In the genomic region with DNA sequence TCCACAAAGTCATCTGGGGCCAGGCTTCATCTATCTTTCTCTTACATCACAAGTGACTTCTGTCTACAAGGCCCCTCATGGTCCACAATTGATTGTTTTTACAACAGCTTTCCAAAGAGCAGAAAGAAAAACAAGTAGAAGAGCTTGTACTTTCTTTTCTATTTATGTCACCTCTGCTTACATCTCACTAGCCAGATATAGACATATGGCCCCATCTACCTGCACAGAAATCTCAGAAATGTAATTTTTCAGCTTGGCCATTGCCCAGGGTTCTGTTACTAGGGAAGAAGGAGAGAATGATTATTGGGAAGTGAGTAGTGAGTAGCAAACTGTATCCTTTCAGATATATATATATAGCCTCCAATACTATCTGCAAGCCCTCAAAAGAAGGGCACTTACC, we compare ENCODE assay signal across 30 cellular contexts.
"Had no signal": no experiment of that assay in that cellular context is flagged by ENCODE, and none has a peak within 500 bp of the region (broad histone marks: within the 10 kb centered on the region; RNA-seq: fewer than 3 reads in every experiment).

No MANE protein-coding gene starts in this region.

- H3K36me3 ChIP-seq: gastrocnemius medialis, left ventricle myocardium inferior, ovary, uterus, WERI-Rb-1 had no signal

- H3K4me3 ChIP-seq: gastrocnemius medialis, left ventricle myocardium inferior, lung, mucosa of descending colon, ovary, skin epidermis, uterus had no signal

- H3K4me1 ChIP-seq: uterus had no signal

- H3K4me3 Mint-ChIP-seq: activated CD4-positive, alpha-beta memory T cell treated with anti-CD3 and anti-CD28 coated beads, Interleukin-2, amount 10 ng/mL, durations not matched to agents 7 days and 5 days; activated CD4-positive, alpha-beta T cell treated with anti-CD3 and anti-CD28 coated beads, Interleukin-2, amount 10 ng/mL, durations not matched to agents 7 days and 5 days; activated naive CD4-positive, alpha-beta T cell treated with anti-CD3 and anti-CD28 coated beads, Interleukin-2, amount 10 ng/mL, durations not matched to agents 7 days and 5 days; activated naive CD8-positive, alpha-beta T cell treated with anti-CD3 and anti-CD28 coated beads, Interleukin-2, amount 10 ng/mL, durations not matched to agents 7 days and 5 days; activated T-cell treated with anti-CD3 and anti-CD28 coated beads, Interleukin-2, amount 50 U/mL, for 24 hours; effector memory CD8-positive, alpha-beta T cell; stimulated activated naive CD8-positive, alpha-beta T cell treated with anti-CD3 and anti-CD28 coated beads, Interleukin-15, amount 100 ng/mL, for 72 hours; type B pancreatic cell had no signal

- H3K27me3 ChIP-seq: gastrocnemius medialis, ovary, uterus had no signal

- H3K27ac ChIP-seq: gastrocnemius medialis, left ventricle myocardium inferior, ovary, skin epidermis, uterus, WERI-Rb-1 had no signal

- H3K27me3 Mint-ChIP-seq: activated CD4-positive, alpha-beta memory T cell treated with anti-CD3 and anti-CD28 coated beads, Interleukin-2, amount 10 ng/mL, durations not matched to agents 7 days and 5 days; activated CD4-positive, alpha-beta T cell treated with anti-CD3 and anti-CD28 coated beads, Interleukin-2, amount 10 ng/mL, durations not matched to agents 7 days and 5 days; activated naive CD4-positive, alpha-beta T cell treated with anti-CD3 and anti-CD28 coated beads, Interleukin-2, amount 10 ng/mL, durations not matched to agents 7 days and 5 days; activated naive CD8-positive, alpha-beta T cell treated with anti-CD3 and anti-CD28 coated beads, Interleukin-2, amount 10 ng/mL, durations not matched to agents 7 days and 5 days; activated T-cell treated with anti-CD3 and anti-CD28 coated beads, Interleukin-2, amount 50 U/mL, for 24 hours; effector memory CD8-positive, alpha-beta T cell; progenitor cell of endocrine pancreas; stimulated activated naive CD8-positive, alpha-beta T cell treated with anti-CD3 and anti-CD28 coated beads, Interleukin-15, amount 100 ng/mL, for 72 hours; type B pancreatic cell had no signal

- H3K27ac Mint-ChIP-seq: activated CD4-positive, alpha-beta memory T cell treated with anti-CD3 and anti-CD28 coated beads, Interleukin-2, amount 10 ng/mL, durations not matched to agents 7 days and 5 days; activated CD4-positive, alpha-beta T cell treated with anti-CD3 and anti-CD28 coated beads, Interleukin-2, amount 10 ng/mL, durations not matched to agents 7 days and 5 days; activated naive CD4-positive, alpha-beta T cell treated with anti-CD3 and anti-CD28 coated beads, Interleukin-2, amount 10 ng/mL, durations not matched to agents 7 days and 5 days; activated naive CD8-positive, alpha-beta T cell treated with anti-CD3 and anti-CD28 coated beads, Interleukin-2, amount 10 ng/mL, durations not matched to agents 7 days and 5 days; activated T-cell treated with anti-CD3 and anti-CD28 coated beads, Interleukin-2, amount 50 U/mL, for 24 hours; effector memory CD8-positive, alpha-beta T cell; progenitor cell of endocrine pancreas; stimulated activated naive CD8-positive, alpha-beta T cell treated with anti-CD3 and anti-CD28 coated beads, Interleukin-15, amount 100 ng/mL, for 72 hours; type B pancreatic cell had no signal

- H3K9me3 ChIP-seq: gastrocnemius medialis, mucosa of descending colon, ovary, uterus had no signal

- ATAC-seq: effector memory CD8-positive, alpha-beta T cell; gastrocnemius medialis; mucosa of descending colon; sciatic nerve; stimulated activated naive CD8-positive, alpha-beta T cell treated with anti-CD3 and anti-CD28 coated beads, Interleukin-15, amount 100 ng/mL, for 72 hours had no signal

- DNase-seq: activated CD4-positive, alpha-beta memory T cell treated with anti-CD3 and anti-CD28 coated beads, Interleukin-2, amount 10 ng/mL, durations not matched to agents 7 days and 5 days; activated CD4-positive, alpha-beta T cell treated with anti-CD3 and anti-CD28 coated beads, Interleukin-2, amount 10 ng/mL, durations not matched to agents 7 days and 5 days; activated CD4-positive, CD25-positive, alpha-beta regulatory T cell treated with anti-CD3 and anti-CD28 coated beads, Interleukin-2, amount 50 U/mL, for 72 hours; activated CD8-positive, alpha-beta memory T cell treated with anti-CD3 and anti-CD28 coated beads, Interleukin-2, amount 50 U/mL, for 48 hours; activated gamma-delta T cell; activated naive CD4-positive, alpha-beta T cell treated with anti-CD3 and anti-CD28 coated beads, Interleukin-2, amount 10 ng/mL, durations not matched to agents 7 days and 5 days; activated naive CD8-positive, alpha-beta T cell treated with anti-CD3 and anti-CD28 coated beads, Interleukin-2, amount 10 ng/mL, durations not matched to agents 7 days and 5 days; activated T-cell treated with anti-CD3 and anti-CD28 coated beads, Interleukin-2, amount 50 U/mL, for 24 hours; amniotic stem cell; caudate nucleus; cortex of kidney; effector memory CD8-positive, alpha-beta T cell; erythroblast; gastrocnemius medialis; glutamatergic neuron; left ventricle myocardium inferior; mucosa of descending colon; ovary; retina; stimulated activated CD4-positive, alpha-beta T cell treated with anti-CD3 and anti-CD28 coated beads, Interleukin-12 subunit alpha, Interleukin-12 subunit beta, amount 100 ng/mL, for 4 hours; stimulated activated CD4-positive, alpha-beta T cell treated with anti-CD3 and anti-CD28 coated beads, Interleukin-4, amount 100 ng/mL, for 1 hour; stimulated activated naive CD8-positive, alpha-beta T cell treated with anti-CD3 and anti-CD28 coated beads, Interleukin-15, amount 100 ng/mL, for 72 hours; substantia nigra; uterus; WERI-Rb-1 had no signal

- H3K36me3 Mint-ChIP-seq: activated naive CD4-positive, alpha-beta T cell treated with anti-CD3 and anti-CD28 coated beads, Interleukin-2, amount 10 ng/mL, durations not matched to agents 7 days and 5 days; type B pancreatic cell had no signal
